Comparison of ENCODE assay signal across 1 cellular context in genomic region chr19:33125929-33126388, GRCh38.
A peak's percentile ranks its signal among the peaks of the same experiment; 100 is the strongest.
TF ChIP-seq lines count a peak whose summit lies in the region.

No MANE protein-coding gene starts in this region.

TF ChIP-seq in K562, 482 proteins besides CTCF, POLR2A, EP300 and RAD21 (continued from another document):
- TF ChIP-seq YY1 (IDR thresholded peaks at IDR 0.05; ENCODE audit: borderline replicate concordance in 1 of 3, control insufficient read depth in 1 of 3, extremely low read depth in 1 of 3, insufficient read depth in 3 of 3, insufficient read length in 1 of 3, insufficient replicate concordance in 2 of 3, low read depth in 1 of 3, low read length in 2 of 3): peak in 1 of 3 experiments; percentile 43
- TF ChIP-seq MXD1 (CRISPR knock-in tag; IDR thresholded peaks at IDR 0.05; ENCODE audit: borderline replicate concordance, poor library complexity, severe bottlenecking): no peak
- TF ChIP-seq POU5F1 (IDR thresholded peaks at IDR 0.05; ENCODE audit: borderline replicate concordance, low read depth, low read length, partially characterized antibody): peak; percentile 18
- no peak for TF ChIP-seq ZNF395 (CRISPR knock-in tag; IDR thresholded peaks at IDR 0.05)
- TF ChIP-seq ZNF740 (CRISPR knock-in tag; IDR thresholded peaks at IDR 0.05): no peak
- no peak for TF ChIP-seq ZNF740 (tag; IDR thresholded peaks at IDR 0.05)
- no peak for TF ChIP-seq KAT7 (CRISPR knock-in tag; IDR thresholded peaks at IDR 0.05; ENCODE audit: borderline replicate concordance)
- peak in 1 of 2 experiments; percentile 31; a peak in 1 of 4 replicates for TF ChIP-seq RCOR1 (IDR thresholded peaks at IDR 0.05; ENCODE audit: borderline replicate concordance in 1 of 2, low read depth in 2 of 2, low read length in 2 of 2)
- no peak for TF ChIP-seq ZNF318 (IDR thresholded peaks at IDR 0.05; ENCODE audit: borderline replicate concordance in 1 of 2, low read depth in 1 of 2)
- peak; percentile 76 for TF ChIP-seq SMC3 (conservative IDR thresholded peaks at IDR 0.05; ENCODE audit: insufficient read depth, low read depth, low read length)
- peak; percentile 35 for TF ChIP-seq CXXC5 (CRISPR knock-in tag; IDR thresholded peaks at IDR 0.05)
- TF ChIP-seq CBX5 (IDR thresholded peaks at IDR 0.05; ENCODE audit: borderline replicate concordance, low read depth): no peak
- no peak for TF ChIP-seq DLX4 (CRISPR knock-in tag; IDR thresholded peaks at IDR 0.05)
- TF ChIP-seq ZNF165 (CRISPR knock-in tag; IDR thresholded peaks at IDR 0.05; ENCODE audit: borderline replicate concordance): no peak
- TF ChIP-seq CREM (IDR thresholded peaks at IDR 0.05; ENCODE audit: low read depth): 0 out of 2 replicates have a peak, but pooled peaks have one; percentile 11
- no peak for TF ChIP-seq SP1 (CRISPR knock-in tag; IDR thresholded peaks at IDR 0.05)
